In the genomic region with DNA sequence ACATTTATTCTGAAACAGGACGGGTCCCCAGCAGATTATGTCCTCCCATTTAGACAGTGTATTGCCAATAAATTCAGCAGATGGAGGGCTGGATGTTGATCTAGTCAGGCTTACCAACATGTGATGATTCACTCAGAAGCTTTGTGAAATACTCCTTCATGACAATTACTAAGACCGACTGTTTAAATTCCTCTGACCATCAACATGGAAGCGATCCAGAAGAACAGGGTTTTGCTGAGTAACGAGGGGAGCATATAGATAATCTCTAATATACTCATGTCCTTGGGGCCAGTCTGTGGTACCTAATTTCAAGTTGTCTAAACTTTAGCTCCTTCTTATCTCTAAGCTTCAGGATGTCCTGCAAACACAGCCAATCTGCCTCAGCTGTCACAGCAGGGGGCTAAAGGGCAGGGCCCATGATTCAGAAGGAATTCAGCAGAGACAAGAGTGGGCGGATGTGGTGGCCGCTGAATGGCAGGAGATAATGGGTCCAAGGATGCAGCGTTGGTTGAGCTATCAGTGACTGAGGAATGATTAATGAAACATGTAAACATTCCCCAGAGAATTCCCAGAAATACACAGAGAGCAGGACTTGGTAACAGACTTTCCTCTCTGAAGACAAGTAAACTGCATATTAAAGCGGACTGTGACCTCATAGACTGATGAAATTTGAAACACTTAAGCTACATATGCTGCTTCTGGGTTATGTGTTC, we compare ENCODE assay signal across 2 cellular contexts.
TF ChIP-seq lines count a peak whose summit lies in the region.

No MANE protein-coding gene starts in this region.

TF ChIP-seq in IMR-90, 13 proteins besides CTCF, POLR2A, EP300 and RAD21 (continued from another document):
- TF ChIP-seq RCOR1 (IDR thresholded peaks at IDR 0.05; ENCODE audit: insufficient replicate concordance, low read length) (peak; percentile 82), FOS (IDR thresholded peaks at IDR 0.05; ENCODE audit: low read depth, low read length) (peak; percentile 76), MAFK (IDR thresholded peaks at IDR 0.05; ENCODE audit: low read depth, low read length) (peak; percentile 78), NFE2L2 (IDR thresholded peaks at IDR 0.05; ENCODE audit: low read depth, low read length) (peak; percentile 92), BHLHE40 (IDR thresholded peaks at IDR 0.05; ENCODE audit: low read depth, low read length) (peak; percentile 34; the same call in 1 of the 2 replicates), CEBPB (IDR thresholded peaks at IDR 0.05; ENCODE audit: low read depth, low read length) (peak; percentile 91)
- TF ChIP-seq, protein P1, sequence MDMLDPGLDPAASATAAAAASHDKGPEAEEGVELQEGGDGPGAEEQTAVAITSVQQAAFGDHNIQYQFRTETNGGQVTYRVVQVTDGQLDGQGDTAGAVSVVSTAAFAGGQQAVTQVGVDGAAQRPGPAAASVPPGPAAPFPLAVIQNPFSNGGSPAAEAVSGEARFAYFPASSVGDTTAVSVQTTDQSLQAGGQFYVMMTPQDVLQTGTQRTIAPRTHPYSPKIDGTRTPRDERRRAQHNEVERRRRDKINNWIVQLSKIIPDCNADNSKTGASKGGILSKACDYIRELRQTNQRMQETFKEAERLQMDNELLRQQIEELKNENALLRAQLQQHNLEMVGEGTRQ (IDR thresholded peaks at IDR 0.05; ENCODE audit: low read depth, low read length), result no peak
- TF ChIP-seq, protein P2, sequence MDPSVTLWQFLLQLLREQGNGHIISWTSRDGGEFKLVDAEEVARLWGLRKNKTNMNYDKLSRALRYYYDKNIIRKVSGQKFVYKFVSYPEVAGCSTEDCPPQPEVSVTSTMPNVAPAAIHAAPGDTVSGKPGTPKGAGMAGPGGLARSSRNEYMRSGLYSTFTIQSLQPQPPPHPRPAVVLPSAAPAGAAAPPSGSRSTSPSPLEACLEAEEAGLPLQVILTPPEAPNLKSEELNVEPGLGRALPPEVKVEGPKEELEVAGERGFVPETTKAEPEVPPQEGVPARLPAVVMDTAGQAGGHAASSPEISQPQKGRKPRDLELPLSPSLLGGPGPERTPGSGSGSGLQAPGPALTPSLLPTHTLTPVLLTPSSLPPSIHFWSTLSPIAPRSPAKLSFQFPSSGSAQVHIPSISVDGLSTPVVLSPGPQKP (IDR thresholded peaks at IDR 0.05; ENCODE audit: borderline replicate concordance, low read depth, low read length), result no peak

TF ChIP-seq in liver, 16 proteins besides CTCF, POLR2A, EP300 and RAD21 (continued from another document):
- TF ChIP-seq, protein P3, sequence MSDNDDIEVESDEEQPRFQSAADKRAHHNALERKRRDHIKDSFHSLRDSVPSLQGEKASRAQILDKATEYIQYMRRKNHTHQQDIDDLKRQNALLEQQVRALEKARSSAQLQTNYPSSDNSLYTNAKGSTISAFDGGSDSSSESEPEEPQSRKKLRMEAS (IDR thresholded peaks at IDR 0.05), result no peak
- TF ChIP-seq HNF4A (conservative IDR thresholded peaks at IDR 0.05) (peak; percentile 43 to 66), JUND (IDR thresholded peaks at IDR 0.05) (peak; percentile 21 to 56), FOXA1 (IDR thresholded peaks at IDR 0.05) (peak; percentile 11), EGR1 (IDR thresholded peaks at IDR 0.05; ENCODE audit: low read depth in 2 of 2) (peak; percentile 12 to 33), YY1 (IDR thresholded peaks at IDR 0.05) (peak; percentile 43), HNF4G (IDR thresholded peaks at IDR 0.05) (peak; percentile 41), GABPA (IDR thresholded peaks at IDR 0.05 in 1 of 2, conservative IDR thresholded peaks at IDR 0.05 in 1 of 2) (no peak), TAF1 (conservative IDR thresholded peaks at IDR 0.05) (no peak), SP1 (IDR thresholded peaks at IDR 0.05) (peak; percentile 75), RXRA (IDR thresholded peaks at IDR 0.05) (peak; percentile 62 to 67), NR2F2 (IDR thresholded peaks at IDR 0.05) (peak; percentile 99)
- TF ChIP-seq, protein P4, sequence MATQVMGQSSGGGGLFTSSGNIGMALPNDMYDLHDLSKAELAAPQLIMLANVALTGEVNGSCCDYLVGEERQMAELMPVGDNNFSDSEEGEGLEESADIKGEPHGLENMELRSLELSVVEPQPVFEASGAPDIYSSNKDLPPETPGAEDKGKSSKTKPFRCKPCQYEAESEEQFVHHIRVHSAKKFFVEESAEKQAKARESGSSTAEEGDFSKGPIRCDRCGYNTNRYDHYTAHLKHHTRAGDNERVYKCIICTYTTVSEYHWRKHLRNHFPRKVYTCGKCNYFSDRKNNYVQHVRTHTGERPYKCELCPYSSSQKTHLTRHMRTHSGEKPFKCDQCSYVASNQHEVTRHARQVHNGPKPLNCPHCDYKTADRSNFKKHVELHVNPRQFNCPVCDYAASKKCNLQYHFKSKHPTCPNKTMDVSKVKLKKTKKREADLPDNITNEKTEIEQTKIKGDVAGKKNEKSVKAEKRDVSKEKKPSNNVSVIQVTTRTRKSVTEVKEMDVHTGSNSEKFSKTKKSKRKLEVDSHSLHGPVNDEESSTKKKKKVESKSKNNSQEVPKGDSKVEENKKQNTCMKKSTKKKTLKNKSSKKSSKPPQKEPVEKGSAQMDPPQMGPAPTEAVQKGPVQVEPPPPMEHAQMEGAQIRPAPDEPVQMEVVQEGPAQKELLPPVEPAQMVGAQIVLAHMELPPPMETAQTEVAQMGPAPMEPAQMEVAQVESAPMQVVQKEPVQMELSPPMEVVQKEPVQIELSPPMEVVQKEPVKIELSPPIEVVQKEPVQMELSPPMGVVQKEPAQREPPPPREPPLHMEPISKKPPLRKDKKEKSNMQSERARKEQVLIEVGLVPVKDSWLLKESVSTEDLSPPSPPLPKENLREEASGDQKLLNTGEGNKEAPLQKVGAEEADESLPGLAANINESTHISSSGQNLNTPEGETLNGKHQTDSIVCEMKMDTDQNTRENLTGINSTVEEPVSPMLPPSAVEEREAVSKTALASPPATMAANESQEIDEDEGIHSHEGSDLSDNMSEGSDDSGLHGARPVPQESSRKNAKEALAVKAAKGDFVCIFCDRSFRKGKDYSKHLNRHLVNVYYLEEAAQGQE (IDR thresholded peaks at IDR 0.05), result peak; percentile 21
- TF ChIP-seq, protein P5, sequence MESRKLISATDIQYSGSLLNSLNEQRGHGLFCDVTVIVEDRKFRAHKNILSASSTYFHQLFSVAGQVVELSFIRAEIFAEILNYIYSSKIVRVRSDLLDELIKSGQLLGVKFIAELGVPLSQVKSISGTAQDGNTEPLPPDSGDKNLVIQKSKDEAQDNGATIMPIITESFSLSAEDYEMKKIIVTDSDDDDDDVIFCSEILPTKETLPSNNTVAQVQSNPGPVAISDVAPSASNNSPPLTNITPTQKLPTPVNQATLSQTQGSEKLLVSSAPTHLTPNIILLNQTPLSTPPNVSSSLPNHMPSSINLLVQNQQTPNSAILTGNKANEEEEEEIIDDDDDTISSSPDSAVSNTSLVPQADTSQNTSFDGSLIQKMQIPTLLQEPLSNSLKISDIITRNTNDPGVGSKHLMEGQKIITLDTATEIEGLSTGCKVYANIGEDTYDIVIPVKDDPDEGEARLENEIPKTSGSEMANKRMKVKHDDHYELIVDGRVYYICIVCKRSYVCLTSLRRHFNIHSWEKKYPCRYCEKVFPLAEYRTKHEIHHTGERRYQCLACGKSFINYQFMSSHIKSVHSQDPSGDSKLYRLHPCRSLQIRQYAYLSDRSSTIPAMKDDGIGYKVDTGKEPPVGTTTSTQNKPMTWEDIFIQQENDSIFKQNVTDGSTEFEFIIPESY (IDR thresholded peaks at IDR 0.05), result peak; percentile 32
- TF ChIP-seq, protein P6, sequence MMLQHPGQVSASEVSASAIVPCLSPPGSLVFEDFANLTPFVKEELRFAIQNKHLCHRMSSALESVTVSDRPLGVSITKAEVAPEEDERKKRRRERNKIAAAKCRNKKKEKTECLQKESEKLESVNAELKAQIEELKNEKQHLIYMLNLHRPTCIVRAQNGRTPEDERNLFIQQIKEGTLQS (IDR thresholded peaks at IDR 0.05), result peak; percentile 12
TF ChIP-seq in liver: peak in this region for 12.
